ENCODE assay signal across 31 cellular contexts in the genomic region with DNA sequence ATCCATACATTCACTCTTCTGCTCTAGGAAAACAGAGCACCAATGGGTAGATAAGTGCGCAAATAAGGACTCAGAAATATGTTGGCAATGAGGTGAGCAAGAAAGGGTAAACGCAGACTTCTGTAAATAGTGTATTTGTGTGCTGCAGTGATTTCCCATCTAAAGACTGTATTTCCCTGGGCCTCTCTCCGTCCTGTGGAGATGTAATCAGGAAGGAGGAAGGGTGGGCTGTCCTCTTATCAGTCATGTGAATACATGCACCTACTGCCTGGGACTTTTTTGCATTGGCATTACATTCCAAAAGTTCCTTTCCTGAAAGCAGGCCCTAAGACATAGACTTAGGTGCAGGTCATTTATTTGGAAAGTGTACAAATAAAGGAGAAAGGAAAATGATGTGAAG.
"Had no signal": no experiment of that assay in that cellular context is flagged by ENCODE, and none has a peak within 500 bp of the region (broad histone marks: within the 10 kb centered on the region; RNA-seq: fewer than 3 reads in every experiment).

No MANE protein-coding gene starts in this region.

- H3K36me3 Mint-ChIP-seq: activated naive CD8-positive, alpha-beta T cell treated with anti-CD3 and anti-CD28 coated beads for 36 hours; brain; naive B cell; stimulated activated memory B cell treated with anti-CD40 and anti-IgM and Interleukin-4, amounts not matched to agents 10 μg/mL and 1 μg/mL and 100 μg/mL, for 72 hours had no signal

- H3K27ac ChIP-seq: adrenal gland, coronary artery, dorsolateral prefrontal cortex, gastroesophageal sphincter, lower lobe of right lung, ovary, psoas muscle, sigmoid colon, thyroid gland, upper lobe of right lung had no signal

- ATAC-seq: effector memory CD8-positive, alpha-beta T cell; gastroesophageal sphincter; left lobe of liver; lower lobe of right lung; psoas muscle; stimulated activated memory B cell treated with anti-CD40 and anti-IgM and Interleukin-4, amounts not matched to agents 10 μg/mL and 1 μg/mL and 100 μg/mL, for 72 hours; stimulated activated naive CD8-positive, alpha-beta T cell treated with anti-CD3 and anti-CD28 coated beads, Interleukin-15, amount 100 ng/mL, for 72 hours; T-helper 17 cell; upper lobe of right lung had no signal

- H3K4me3 Mint-ChIP-seq: activated naive CD4-positive, alpha-beta T cell treated with anti-CD3 and anti-CD28 coated beads for 36 hours; activated naive CD8-positive, alpha-beta T cell treated with anti-CD3 and anti-CD28 coated beads for 36 hours; effector memory CD8-positive, alpha-beta T cell; immature natural killer cell; naive B cell; nephron progenitor cell; stimulated activated memory B cell treated with anti-CD40 and anti-IgM and Interleukin-4, amounts not matched to agents 10 μg/mL and 1 μg/mL and 100 μg/mL, for 72 hours; stimulated activated naive CD8-positive, alpha-beta T cell treated with anti-CD3 and anti-CD28 coated beads, Interleukin-15, amount 100 ng/mL, for 72 hours; T-helper 17 cell had no signal

- H3K27ac Mint-ChIP-seq: activated naive CD4-positive, alpha-beta T cell treated with anti-CD3 and anti-CD28 coated beads for 36 hours; activated naive CD8-positive, alpha-beta T cell treated with anti-CD3 and anti-CD28 coated beads for 36 hours; brain; effector memory CD8-positive, alpha-beta T cell; immature natural killer cell; naive B cell; nephron progenitor cell; stimulated activated memory B cell treated with anti-CD40 and anti-IgM and Interleukin-4, amounts not matched to agents 10 μg/mL and 1 μg/mL and 100 μg/mL, for 72 hours; stimulated activated naive CD8-positive, alpha-beta T cell treated with anti-CD3 and anti-CD28 coated beads, Interleukin-15, amount 100 ng/mL, for 72 hours; T-helper 17 cell had no signal

- H3K36me3 ChIP-seq: adrenal gland, gastroesophageal sphincter, lower lobe of right lung, ovary, sigmoid colon, thyroid gland, upper lobe of right lung had no signal

- DNase-seq: activated CD4-positive, alpha-beta T cell treated with anti-CD3 and anti-CD28 coated beads, Interleukin-2, amount 50 U/mL, for 4 hours; activated CD8-positive, alpha-beta memory T cell treated with anti-CD3 and anti-CD28 coated beads for 24 hours; activated effector memory CD4-positive, alpha-beta T cell treated with Interleukin-2 at 50 U/mL for 16 hours; activated naive CD4-positive, alpha-beta T cell treated with anti-CD3 and anti-CD28 coated beads for 36 hours; activated naive CD8-positive, alpha-beta T cell treated with anti-CD3 and anti-CD28 coated beads for 36 hours; adrenal gland; aorta; dorsolateral prefrontal cortex; effector memory CD8-positive, alpha-beta T cell; hippocampal formation; immature natural killer cell; lower lobe of right lung; mesenchymal stem cell; naive B cell; nephron progenitor cell; ovary; psoas muscle; sigmoid colon; small intestine; stimulated activated CD4-positive, alpha-beta T cell treated with anti-CD3 and anti-CD28 coated beads, Interleukin-4, amount 100 ng/mL, for 24 hours; stimulated activated naive CD8-positive, alpha-beta T cell treated with anti-CD3 and anti-CD28 coated beads, Interleukin-15, amount 100 ng/mL, for 72 hours; substantia nigra; T-helper 17 cell; T1000; thyroid gland; upper lobe of right lung had no signal

- H3K27me3 Mint-ChIP-seq: brain; stimulated activated memory B cell treated with anti-CD40 and anti-IgM and Interleukin-4, amounts not matched to agents 10 μg/mL and 1 μg/mL and 100 μg/mL, for 72 hours had no signal

- H3K9me3 ChIP-seq: adrenal gland, gastroesophageal sphincter, lower lobe of right lung, ovary, psoas muscle, sigmoid colon, thyroid gland, upper lobe of right lung had no signal

- H3K4me1 Mint-ChIP-seq: immature natural killer cell; naive B cell; stimulated activated memory B cell treated with anti-CD40 and anti-IgM and Interleukin-4, amounts not matched to agents 10 μg/mL and 1 μg/mL and 100 μg/mL, for 72 hours; stimulated activated naive CD8-positive, alpha-beta T cell treated with anti-CD3 and anti-CD28 coated beads, Interleukin-15, amount 100 ng/mL, for 72 hours had no signal

- H3K4me3 ChIP-seq: adrenal gland, coronary artery, dorsolateral prefrontal cortex, gastroesophageal sphincter, lower lobe of right lung, ovary, psoas muscle, sigmoid colon, thyroid gland, upper lobe of right lung had no signal

- H3K9me3 Mint-ChIP-seq: activated naive CD4-positive, alpha-beta T cell treated with anti-CD3 and anti-CD28 coated beads for 36 hours; activated naive CD8-positive, alpha-beta T cell treated with anti-CD3 and anti-CD28 coated beads for 36 hours; brain; effector memory CD8-positive, alpha-beta T cell; immature natural killer cell; nephron progenitor cell; stimulated activated memory B cell treated with anti-CD40 and anti-IgM and Interleukin-4, amounts not matched to agents 10 μg/mL and 1 μg/mL and 100 μg/mL, for 72 hours; stimulated activated naive CD8-positive, alpha-beta T cell treated with anti-CD3 and anti-CD28 coated beads, Interleukin-15, amount 100 ng/mL, for 72 hours had no signal

- H3K4me1 ChIP-seq: adrenal gland, psoas muscle, thyroid gland, upper lobe of right lung had no signal

- H3K27me3 ChIP-seq: adrenal gland, dorsolateral prefrontal cortex, gastroesophageal sphincter, ovary, sigmoid colon, thyroid gland, upper lobe of right lung had no signal
